15 cellular contexts compared by ENCODE assay signal in genomic region chr14:100711117-100711462, GRCh38. TPM values are rescaled to one million over a fixed set of nuclear protein-coding genes. Genes with fewer than 3 reads are reported as not detected.
A peak's percentile ranks its signal among the peaks of the same experiment; 100 is the strongest.
DNase-seq lines count a peak whose midpoint lies in the region; ATAC-seq and TF ChIP-seq lines count a peak whose summit lies in the region.
"Had no signal": no experiment of that assay in that cellular context is flagged by ENCODE, and none has a peak within 500 bp of the region (broad histone marks: within the 10 kb centered on the region; RNA-seq: fewer than 3 reads in every experiment).

No MANE protein-coding gene starts in this region.

- peaks cover 30% of the 10 kb centered on the region for H3K27me3 Mint-ChIP-seq in nephron progenitor cell (ENCODE audit: low read depth, poor library complexity)
- peaks cover 11 to 22% of the 10 kb centered on the region in 2 donors for H3K27me3 Mint-ChIP-seq in natural killer cell (ENCODE audit: low read depth in 2 of 2)

- WGBS in body of pancreas, 2 donors: 9 to 40% methylated on average over 4 to 8 of the region's 8 CpGs
- WGBS in spleen, 5 donors: 57 to 65% (median 60%) methylated on average over 7 to 8 of the region's 8 CpGs

- TF ChIP-seq CTCF in NB4 (IDR thresholded peaks at IDR 0.05; ENCODE audit: low read depth, low read length) (no peak), body of pancreas (IDR thresholded peaks at IDR 0.05) (no peak), nephron progenitor cell (IDR thresholded peaks at IDR 0.05) (no peak), spleen (IDR thresholded peaks at IDR 0.05 in 8 of 11, conservative IDR thresholded peaks at IDR 0.05 in 3 of 11) (no peak), natural killer cell (IDR thresholded peaks at IDR 0.05) (no peak)

- H3K27ac Mint-ChIP-seq in nephron progenitor cell (no peak overlapping the region), natural killer cell (no peak overlapping the region)

- intact Hi-C loops in body of pancreas (cut with DNase I) (no loop called here), spleen (cut with DNase I; ENCODE audit: low total_unique reads) (no loop called here), natural killer cell (cut with micrococcal nuclease) (loop anchor here (5.0 kb wide), 1 partner anchor 916 kb away; no protein-coding TSS in a partner anchor)

- no peak for TF ChIP-seq POLR2A in NB4 (IDR thresholded peaks at IDR 0.05; ENCODE audit: extremely low read depth, insufficient read length)
- peak in 1 of 3 donors; percentile 42 for TF ChIP-seq POLR2A in body of pancreas (IDR thresholded peaks at IDR 0.05)
- TF ChIP-seq POLR2A in spleen (IDR thresholded peaks at IDR 0.05): no peak

- no peaks in the 10 kb centered on the region for H3K27me3 ChIP-seq in body of pancreas
- peaks cover 0 to 56% (median 7%) of the 10 kb centered on the region in 7 donors for H3K27me3 ChIP-seq in spleen (replicated peaks in 1 of 7)
- H3K27me3 ChIP-seq: BE2C had no signal

- DNase-seq in NB4 (ENCODE audit: low read depth): no peak
- DNase-seq in body of pancreas: peak; percentile 69 to 85 (median 78)
- DNase-seq in nephron progenitor cell: no peak
- no peak for DNase-seq in spleen
- DNase-seq in NCI-H2196 (lab: John Stamatoyannopoulos, UW; ENCODE audit: unreplicated experiment): no peak
- no peak for DNase-seq in cerebellar nuclear complex (lab: John Stamatoyannopoulos, UW)
- DNase-seq in natural killer cell: no peak
- DNase-seq: BE2C, H7, NCI-H1436 treated with DMSO at 0.1 percent for 48 hours, NCI-H2081, NCI-H226, NCI-H748 treated with DMSO at 0.1 percent for 48 hours had no signal

- H3K4me3 Mint-ChIP-seq in nephron progenitor cell (peak overlapping the region; percentile 32), natural killer cell (no peak overlapping the region)

- H3K27ac ChIP-seq in body of pancreas (peak overlapping the region; percentile 41 to 89 (median 82)), spleen (peak overlapping the region in 6 of 8 donors; percentile 42 to 76 (median 56))

- H3K4me1 ChIP-seq in body of pancreas: peaks cover 50% of the 10 kb centered on the region
- H3K4me1 ChIP-seq in spleen: peaks cover 3 to 59% (median 34%) of the 10 kb centered on the region in 6 donors

- H3K4me1 Mint-ChIP-seq in nephron progenitor cell (peaks cover 68% of the 10 kb centered on the region), natural killer cell (peaks cover 0 to 5% of the 10 kb centered on the region in 2 donors)

- H3K4me3 ChIP-seq in NB4 (ENCODE audit: low read depth, low read length) (peak overlapping the region; percentile 35), body of pancreas (no peak overlapping the region), spleen (peak overlapping the region in 1 of 8 donors; percentile 6)

- ATAC-seq in body of pancreas (peak; percentile 48), natural killer cell (no peak)
- ATAC-seq: Right ventricle myocardium inferior had no signal

- no peaks in the 10 kb centered on the region for H3K9me3 ChIP-seq in body of pancreas
- H3K9me3 ChIP-seq in spleen: peaks cover 0 to 3% (median 0%) of the 10 kb centered on the region in 8 donors
- H3K9me3 ChIP-seq: BE2C had no signal

- H3K36me3 Mint-ChIP-seq in nephron progenitor cell (ENCODE audit: low read depth) (no peaks in the 10 kb centered on the region), natural killer cell (no peaks in the 10 kb centered on the region)

- H3K36me3 ChIP-seq in body of pancreas (replicated peaks in 1 of 2; ENCODE audit: insufficient read depth in 1 of 2, low read depth in 2 of 2) (no peaks in the 10 kb centered on the region), spleen (no peaks in the 10 kb centered on the region)
- H3K36me3 ChIP-seq: BE2C had no signal

- H3K9me3 Mint-ChIP-seq in nephron progenitor cell (peaks cover 5% of the 10 kb centered on the region), natural killer cell (peaks cover 0 to 3% of the 10 kb centered on the region in 2 donors)

RNA-seq across cellular contexts. Expression of gene DLK1, which starts 15.6 kb away (rescaled TPM):
- total RNA-seq in body of pancreas: 10 to 100 TPM; 26.2 to 33.0 TPM
- under 1 TPM in 3 of 7 donors, not detected in 4; 0.17 to 0.79 (median 0.38) TPM for total RNA-seq in spleen
- not detected for polyA plus RNA-seq in spleen
- total RNA-seq in natural killer cell: not detected
- total RNA-seq: HT1080 had no signal

Comparison
In these comparisons a context has a peak if more than half of its experiments do, and no peak if none do; other contexts are left out.
1. DNase-seq: peak in body of pancreas (4 of 4); none in NB4 (single experiment), nephron progenitor cell (single experiment), spleen (single experiment), NCI-H2196 (single experiment), cerebellar nuclear complex (0 of 2) and natural killer cell (single experiment).
2. RNA of gene DLK1, which starts 15.6 kb away (total RNA-seq): 26.2 to 33.0 TPM in body of pancreas; 0.17 to 0.79 TPM in spleen and not detected in natural killer cell; every median in the first group is over 10 times any median in the second.